15 cellular contexts compared by ENCODE assay signal in genomic region chr2:395886-396285, GRCh38.
DNase-seq lines count a peak whose midpoint lies in the region; ATAC-seq and TF ChIP-seq lines count a peak whose summit lies in the region.
"Had no signal": no experiment of that assay in that cellular context is flagged by ENCODE, and none has a peak within 500 bp of the region (broad histone marks: within the 10 kb centered on the region; RNA-seq: fewer than 3 reads in every experiment).

No MANE protein-coding gene starts in this region.

- H3K4me3 ChIP-seq in DND-41 (ENCODE audit: low read depth in 1 of 2, low read length in 2 of 2) = no peak overlapping the region
- H3K4me3 ChIP-seq in endodermal cell (ENCODE audit: low read length) = no peak overlapping the region
- H3K4me3 ChIP-seq: GM12878, GM23338 had no signal

- H3K9ac ChIP-seq in DND-41 (ENCODE audit: low read depth, low read length) = no peak overlapping the region
- H3K9ac ChIP-seq in endodermal cell (ENCODE audit: extremely low read depth, low read length, poor library complexity, severe bottlenecking) = no peak overlapping the region

- peaks cover 7% of the 10 kb centered on the region for H3K27me3 Mint-ChIP-seq in T-helper 17 cell
- H3K27me3 Mint-ChIP-seq in endodermal cell (ENCODE audit: insufficient read depth) = peaks cover 2% of the 10 kb centered on the region
- no peaks in the 10 kb centered on the region for H3K27me3 Mint-ChIP-seq in osteocyte (ENCODE audit: unreplicated experiment)
- H3K27me3 Mint-ChIP-seq: B cell; CD4-positive, alpha-beta T cell had no signal

- no peak overlapping the region for H2AFZ ChIP-seq in DND-41 (ENCODE audit: low read depth, low read length)
- H2AFZ ChIP-seq: GM23338 had no signal

- H3K27me3 ChIP-seq in DND-41 (ENCODE audit: insufficient read depth, low read length, poor library complexity) (no peaks in the 10 kb centered on the region), endodermal cell (ENCODE audit: control insufficient read depth, insufficient read depth, low read length, poor library complexity, severe bottlenecking) (no peaks in the 10 kb centered on the region)

- peak overlapping the region; percentile 94 for H3K27ac ChIP-seq in DND-41 (ENCODE audit: low read length)
- H3K27ac ChIP-seq in endodermal cell (ENCODE audit: low read depth, low read length) = no peak overlapping the region

- H3K4me3 Mint-ChIP-seq in T-helper 17 cell (no peak overlapping the region), endodermal cell (no peak overlapping the region), osteocyte (ENCODE audit: unreplicated experiment) (no peak overlapping the region)
- H3K4me3 Mint-ChIP-seq: B cell; CD4-positive, alpha-beta T cell; GM23338 had no signal

- DNase-seq in DND-41 = no peak
- DNase-seq in T-helper 17 cell = no peak
- peak; percentile 47 for DNase-seq in endodermal cell
- peak; percentile 80 for DNase-seq in osteocyte (ENCODE audit: extremely low spot score, unreplicated experiment)
- no peak for DNase-seq in omental fat pad (ENCODE audit: low spot score)
- no peak for DNase-seq in NCI-H345 treated with DMSO at 0.1 percent for 48 hours (lab: John Stamatoyannopoulos, UW; ENCODE audit: unreplicated experiment)
- DNase-seq: C1 segment of cervical spinal cord; Calu3; CD4-positive, alpha-beta T cell; DMS 273 treated with DMSO at 0.1 percent for 48 hours; H7 had no signal

- H3K9me3 Mint-ChIP-seq in endodermal cell = no peaks in the 10 kb centered on the region
- H3K9me3 Mint-ChIP-seq in osteocyte (ENCODE audit: unreplicated experiment) = no peaks in the 10 kb centered on the region
- H3K9me3 Mint-ChIP-seq: CD4-positive, alpha-beta T cell; GM23338 had no signal

- WGBS in endodermal cell (ENCODE audit: insufficient coverage in 1 of 2, insufficient read length in 1 of 2), 2 experiments = 88 to 92% methylated on average over 2 to 12 of the region's 12 CpGs

- H4K20me1 ChIP-seq in DND-41 (ENCODE audit: insufficient read depth, low read length) = no peaks in the 10 kb centered on the region

- ATAC-seq in DND-41 (ENCODE audit: insufficient read depth, low read depth) = no peak
- no peak for ATAC-seq in T-helper 17 cell
- no peak for ATAC-seq in GM18519 (IDR thresholded peaks at IDR 0.05; ENCODE audit: low FRiP score, unreplicated experiment)
- ATAC-seq in omental fat pad (ENCODE audit: low FRiP score) = no peak
- ATAC-seq: GM12878, GM23338 had no signal

- no peak overlapping the region for H3K4me2 ChIP-seq in DND-41 (ENCODE audit: insufficient read depth, low read length)
- H3K4me2 ChIP-seq: GM23338 had no signal

- H3K9me3 ChIP-seq in DND-41 (ENCODE audit: insufficient read depth, low read length, severe bottlenecking) (no peaks in the 10 kb centered on the region), T-helper 17 cell (ENCODE audit: control insufficient read depth, low read length, poor library complexity, severe bottlenecking) (no peaks in the 10 kb centered on the region), endodermal cell (ENCODE audit: control insufficient read depth, low read length) (no peaks in the 10 kb centered on the region)

- H3K36me3 Mint-ChIP-seq in T-helper 17 cell (ENCODE audit: low read depth) (no peaks in the 10 kb centered on the region), endodermal cell (ENCODE audit: low read depth) (no peaks in the 10 kb centered on the region), osteocyte (ENCODE audit: unreplicated experiment) (no peaks in the 10 kb centered on the region)

- H3K4me1 ChIP-seq in DND-41 (ENCODE audit: insufficient read depth, low read length) (peaks cover 39% of the 10 kb centered on the region), endodermal cell (ENCODE audit: control insufficient read depth, insufficient read depth, low read length) (no peaks in the 10 kb centered on the region)

- peaks cover 12% of the 10 kb centered on the region for H3K4me1 Mint-ChIP-seq in T-helper 17 cell
- H3K4me1 Mint-ChIP-seq in endodermal cell = peaks cover 2% of the 10 kb centered on the region
- peaks cover 27% of the 10 kb centered on the region for H3K4me1 Mint-ChIP-seq in osteocyte (ENCODE audit: unreplicated experiment)

- H3K79me2 ChIP-seq in DND-41 (ENCODE audit: insufficient read depth, low read length) = no peaks in the 10 kb centered on the region

- H3K36me3 ChIP-seq in DND-41 (ENCODE audit: insufficient read depth, low read length) (no peaks in the 10 kb centered on the region), endodermal cell (ENCODE audit: control insufficient read depth, insufficient read depth, low read length) (no peaks in the 10 kb centered on the region)

- TF ChIP-seq CTCF in DND-41 (IDR thresholded peaks at IDR 0.05; ENCODE audit: borderline replicate concordance, extremely low read depth, low read length, poor library complexity, severe bottlenecking) = no peak
- no peak for TF ChIP-seq CTCF in endodermal cell (conservative IDR thresholded peaks at IDR 0.05)
- no peak for TF ChIP-seq CTCF in osteocyte (IDR thresholded peaks at IDR 0.05)
- no peak for TF ChIP-seq CTCF in omental fat pad (IDR thresholded peaks at IDR 0.05)

- peak overlapping the region; percentile 27 for H3K27ac Mint-ChIP-seq in T-helper 17 cell
- H3K27ac Mint-ChIP-seq in endodermal cell = no peak overlapping the region
- no peak overlapping the region for H3K27ac Mint-ChIP-seq in osteocyte (ENCODE audit: unreplicated experiment)
- H3K27ac Mint-ChIP-seq: B cell; CD4-positive, alpha-beta T cell; GM23338 had no signal

Comparison
In these comparisons a context has a peak if more than half of its experiments do, and no peak if none do; other contexts are left out.
1. DNase-seq: peak in endodermal cell (single experiment) and osteocyte (single experiment); none in DND-41 (single experiment), T-helper 17 cell (0 of 3), omental fat pad (single experiment) and NCI-H345 treated with DMSO at 0.1 percent for 48 hours (single experiment).